Comparison of ENCODE assay signal across 8 cellular contexts in the genomic region with DNA sequence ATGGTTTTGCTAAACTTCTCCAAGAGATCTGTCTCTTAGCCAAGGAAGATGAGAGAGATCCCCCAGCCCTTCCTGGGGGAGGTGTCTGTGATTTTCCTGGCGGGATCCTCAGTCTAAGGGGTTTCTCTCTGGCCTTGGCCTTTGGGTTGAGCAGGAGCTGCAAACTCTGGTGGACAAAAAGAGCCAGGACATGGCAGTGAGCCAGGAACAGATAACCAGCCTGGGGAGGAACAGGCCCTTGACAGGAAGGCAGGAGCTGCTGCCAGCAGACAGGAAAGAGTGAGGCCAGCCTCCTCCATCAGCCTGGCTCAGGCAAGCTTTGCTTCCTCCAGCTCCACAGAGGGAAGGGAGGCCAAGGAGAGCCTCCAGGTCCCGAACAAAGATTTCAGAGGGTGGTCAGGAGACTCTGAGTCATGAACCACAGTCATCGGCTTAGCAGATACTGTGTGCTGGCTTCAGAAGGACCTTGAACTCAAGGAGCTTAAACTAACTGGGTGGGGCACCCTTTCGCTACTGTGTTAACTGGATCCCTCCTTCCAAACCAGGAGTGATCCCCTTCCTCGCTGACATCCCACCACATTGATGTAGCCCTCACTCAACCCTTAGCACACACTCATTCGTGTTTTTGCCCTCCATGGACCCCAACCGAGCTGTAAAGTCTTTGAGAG. TPM values are rescaled to one million over a fixed set of nuclear protein-coding genes. Genes with fewer than 3 reads are reported as not detected.
DNase-seq lines count a peak whose midpoint lies in the region; ATAC-seq, FAIRE-seq and TF ChIP-seq lines count a peak whose summit lies in the region.

No MANE protein-coding gene starts in this region.

- H3K9me3 Mint-ChIP-seq in natural killer cell treated with Interleukin-12 subunit alpha and Interleukin-12 subunit beta and Interleukin-15 and Interleukin-18, amount 100 ng/mL, for 72 hours, result no peaks in the 10 kb centered on the region

- peak overlapping the region; percentile 31; the same call in 1 of the 2 replicates for H2BK5ac ChIP-seq in H1 (ENCODE audit: low read depth, low read length)

- no peak overlapping the region; the same call in 1 of the 2 replicates for H4K8ac ChIP-seq in H1 (ENCODE audit: extremely low read depth, insufficient read depth, low read length)

- CTCF ChIA-PET in H1 (lab: Charles Lee; ENCODE audit: partially characterized antibody), result interaction anchor here (0.5 to 1.6 kb wide), 6 partner anchors 20 to 1978 kb away, joined by 3 to 9 read pairs (median 5); no protein-coding TSS in a partner anchor

- no peak overlapping the region for H3K4me2 ChIP-seq in H1 (ENCODE audit: insufficient read depth in 1 of 2, low read depth in 2 of 2, low read length in 2 of 2)

- H4K91ac ChIP-seq in H1 (replicated peaks; ENCODE audit: insufficient read length, low read length), result no peak overlapping the region

- no peak overlapping the region for H2AK5ac ChIP-seq in H1 (ENCODE audit: low read depth, low read length)

- no peaks in the 10 kb centered on the region for H3K27me3 Mint-ChIP-seq in natural killer cell treated with Interleukin-12 subunit alpha and Interleukin-12 subunit beta and Interleukin-15 and Interleukin-18, amount 100 ng/mL, for 72 hours

- TF ChIP-seq EP300 in H1 (IDR thresholded peaks at IDR 0.05; ENCODE audit: borderline replicate concordance in 1 of 2, low read depth in 2 of 2, low read length in 2 of 2), result no peak

- TF ChIP-seq RAD21 in H1 (IDR thresholded peaks at IDR 0.05 in 1 of 2, conservative IDR thresholded peaks at IDR 0.05 in 1 of 2; ENCODE audit: low read depth in 2 of 2, low read length in 2 of 2), result no peak

- no peaks in the 10 kb centered on the region for H3K23me2 ChIP-seq in H1 (ENCODE audit: low read depth, low read length)

- H3K4me1 ChIP-seq in H1 (replicated peaks in 1 of 4; ENCODE audit: control insufficient read depth in 3 of 4, insufficient read depth in 4 of 4, low read length in 3 of 4), result peaks cover 0 to 14% (median 12%) of the 10 kb centered on the region in 4 experiments; a peak in 6 of 7 replicates

- no peaks in the 10 kb centered on the region for H3K36me3 Mint-ChIP-seq in natural killer cell treated with Interleukin-12 subunit alpha and Interleukin-12 subunit beta and Interleukin-15 and Interleukin-18, amount 100 ng/mL, for 72 hours

- H3K23ac ChIP-seq in H1 (ENCODE audit: insufficient read length), result no peak overlapping the region

- no peak overlapping the region for H3K14ac ChIP-seq in H1 (ENCODE audit: insufficient read length)

- ATAC-seq in natural killer cell treated with Interleukin-12 subunit alpha and Interleukin-12 subunit beta and Interleukin-15 and Interleukin-18, amount 100 ng/mL, for 72 hours, result peak; percentile 56 to 57
- no peak for ATAC-seq in HG02970 (IDR thresholded peaks at IDR 0.05; ENCODE audit: low FRiP score, unreplicated experiment)

- H2AFZ ChIP-seq in H1 (ENCODE audit: low read length), result no peak overlapping the region; the same call in 1 of the 2 replicates

- peaks cover 0 to 3% (median 0%) of the 10 kb centered on the region in 4 experiments; a peak in 1 of 7 replicates for H3K27me3 ChIP-seq in H1 (replicated peaks in 1 of 4; ENCODE audit: control insufficient read depth in 3 of 4, extremely low read depth in 1 of 4, insufficient read depth in 3 of 4, low read length in 3 of 4)

- no peak overlapping the region for H3K9ac ChIP-seq in H1 (replicated peaks in 1 of 4; ENCODE audit: extremely low read depth in 1 of 4, low read depth in 3 of 4, low read length in 3 of 4)

- H3K4ac ChIP-seq in H1 (replicated peaks; ENCODE audit: insufficient read length, low read depth, low read length), result no peak overlapping the region

- H2BK120ac ChIP-seq in H1 (replicated peaks; ENCODE audit: low read depth, low read length), result no peak overlapping the region

- TF ChIP-seq POLR2A in H1 (IDR thresholded peaks at IDR 0.05; ENCODE audit: control extremely low read depth in 1 of 2, low read depth in 2 of 2, low read length in 2 of 2), result no peak

- H4K5ac ChIP-seq in H1 (ENCODE audit: insufficient read length, low read depth, low read length), result no peak overlapping the region

- H3K18ac ChIP-seq in H1 (ENCODE audit: extremely low read depth, low read length), result no peak overlapping the region

- no peak overlapping the region for H3K4me3 ChIP-seq in H1 (ENCODE audit: extremely low read depth in 1 of 4, insufficient read depth in 2 of 4, low read depth in 3 of 4, low read length in 4 of 4)

- TF ChIP-seq CTCF in H1 (IDR thresholded peaks at IDR 0.05; ENCODE audit: control extremely low read depth in 1 of 3, insufficient read depth in 1 of 3, low read depth in 1 of 3, low read length in 3 of 3), result no peak

- WGBS in H1 (ENCODE audit: extremely low coverage in 1 of 2, insufficient coverage in 1 of 2, insufficient read length in 1 of 2, insufficient replicate concordance in 2 of 2, low coverage in 1 of 2, low lambda C conversion rate in 2 of 2, missing lambda C conversion rate in 1 of 2), 2 experiments, result 75% methylated on average over 7 of the region's 7 CpGs; no CpG with 5 or more reads in 1 of the 2 experiments

- no peaks in the 10 kb centered on the region for H3K79me2 ChIP-seq in H1 (ENCODE audit: control insufficient read depth in 1 of 2, insufficient read depth in 2 of 2, low read length in 2 of 2)

- no peaks in the 10 kb centered on the region for H3K9me3 ChIP-seq in H1 (ENCODE audit: insufficient read depth in 2 of 2, low read depth in 1 of 2, low read length in 1 of 2)

- H3K27ac ChIP-seq in H1 (ENCODE audit: low read depth, low read length), result no peak overlapping the region

- H3K36me3 ChIP-seq in H1 (ENCODE audit: control insufficient read depth in 2 of 4, insufficient read depth in 4 of 4, low read length in 3 of 4), result no peaks in the 10 kb centered on the region

- peak overlapping the region; percentile 32 for H3K4me3 Mint-ChIP-seq in natural killer cell treated with Interleukin-12 subunit alpha and Interleukin-12 subunit beta and Interleukin-15 and Interleukin-18, amount 100 ng/mL, for 72 hours

- FAIRE-seq in H1 (lab: Jason Lieb, UNC), result no peak
- no peak for FAIRE-seq in frontal cortex (lab: Jason Lieb, UNC)

- POLR2A ChIA-PET in H1 (lab: Charles Lee; ENCODE audit: partially characterized antibody), result interaction anchor here (0.8 to 39.2 kb wide), 6 partner anchors 12 to 32 kb away, joined by 3 to 895 read pairs (median 8); a partner anchor contains a TSS

- H3K79me1 ChIP-seq in H1 (ENCODE audit: low read depth, low read length), result no peaks in the 10 kb centered on the region

- H2BK20ac ChIP-seq in H1 (ENCODE audit: low read length), result 0 out of 2 replicates have a peak overlapping the region, but pooled peaks have one; percentile 5

- no peaks in the 10 kb centered on the region for H4K20me1 ChIP-seq in H1 (replicated peaks in 1 of 2; ENCODE audit: control insufficient read depth in 1 of 2, insufficient read depth in 2 of 2, low read length in 2 of 2)

- H2BK12ac ChIP-seq in H1 (ENCODE audit: low read depth, low read length), result 0 out of 2 replicates have a peak overlapping the region, but pooled peaks have one; percentile 28

- H3K4me1 Mint-ChIP-seq in natural killer cell treated with Interleukin-12 subunit alpha and Interleukin-12 subunit beta and Interleukin-15 and Interleukin-18, amount 100 ng/mL, for 72 hours (ENCODE audit: low read depth in 2 of 2), result peaks cover 43 to 49% of the 10 kb centered on the region in 2 donors

- DNase-seq in NCI-H510A treated with DMSO at 0.1 percent for 48 hours (lab: John Stamatoyannopoulos, UW) (peak; percentile 28), NCI-H510A (lab: John Stamatoyannopoulos, UW) (no peak), RPMI8226 (peak; percentile 60), H1 (ENCODE audit: low read depth in 1 of 2, low spot score in 2 of 2) (no peak), frontal cortex (ENCODE audit: low spot score in 2 of 2) (no peak)
- no peak for DNase-seq in natural killer cell treated with Interleukin-12 subunit alpha and Interleukin-12 subunit beta and Interleukin-15 and Interleukin-18, amount 100 ng/mL, for 72 hours (ENCODE audit: low spot score)
- DNase-seq in NK-92 treated with Interleukin-12 subunit alpha and Interleukin-12 subunit beta, amount 100 ng/mL, for 24 hours (lab: John Stamatoyannopoulos, UW), result no peak

- H3K27ac Mint-ChIP-seq in natural killer cell treated with Interleukin-12 subunit alpha and Interleukin-12 subunit beta and Interleukin-15 and Interleukin-18, amount 100 ng/mL, for 72 hours, result peak overlapping the region; percentile 70 to 91

- H3K56ac ChIP-seq in H1 (replicated peaks; ENCODE audit: insufficient read length, low read depth, low read length), result no peak overlapping the region

- H2BK15ac ChIP-seq in H1 (ENCODE audit: low read length), result 0 out of 2 replicates have a peak overlapping the region, but pooled peaks have one; percentile 0

TF ChIP-seq in H1, 55 proteins besides CTCF, POLR2A, EP300 and RAD21 (continues in another document):
- TF ChIP-seq BCL11A (IDR thresholded peaks at IDR 0.05; ENCODE audit: low read depth in 2 of 2, low read length in 2 of 2), result no peak
- TF ChIP-seq SP4 (IDR thresholded peaks at IDR 0.05; ENCODE audit: low read length), result no peak
- TF ChIP-seq TEAD4 (IDR thresholded peaks at IDR 0.05; ENCODE audit: low read depth, low read length), result no peak

RNA-seq across cellular contexts. Expression of a gene that starts 34.7 kb away (rescaled TPM):
- total RNA-seq in H1 (2021; fragmentation: NEBNext Ultra II Directional; extraction: Animal tissue kit (Norgen Biotek cat#: 25700)), result 42.1 and 47.4 TPM in 2 replicates
- 108 and 187 TPM in 2 replicates for polyA plus RNA-seq in H1 (2011; rRNA removed)
- polyA plus RNA-seq in H1 (2011; cell fraction: cytosol; rRNA removed), result 146 TPM
- polyA plus RNA-seq in H1 (2011; cell fraction: nucleus; rRNA removed), result 143 TPM
- polyA plus RNA-seq in H1 (2012, experiment 1 of 2), result 55.0 to 142 TPM (median 113 TPM) in 4 replicates
- 62.5 TPM for polyA plus RNA-seq in H1 (2012, experiment 2 of 2)
- 18.5 TPM for polyA plus RNA-seq in H1 (2013, experiment 1 of 2)
- polyA plus RNA-seq in H1 (2013, experiment 2 of 2), result 19.9 TPM
- polyA minus RNA-seq in H1 (2011; rRNA and poly(A)+ RNA removed), result 63.3 and 82.3 TPM in 2 replicates
- polyA minus RNA-seq in H1 (2011; cell fraction: cytosol; rRNA and poly(A)+ RNA removed), result 113 TPM
- 186 TPM for polyA minus RNA-seq in H1 (2011; cell fraction: nucleus; rRNA and poly(A)+ RNA removed)
- 100 to 1,000 TPM; 189 to 207 TPM for total RNA-seq in natural killer cell treated with Interleukin-12 subunit alpha and Interleukin-12 subunit beta and Interleukin-15 and Interleukin-18, amount 100 ng/mL, for 72 hours
- total RNA-seq in frontal cortex, result 26.5 TPM

RNA-seq across cellular contexts. Expression of a gene that starts 46.3 kb away (rescaled TPM):
- 19.6 and 20.5 TPM in 2 replicates for total RNA-seq in H1 (2021; fragmentation: NEBNext Ultra II Directional; extraction: Animal tissue kit (Norgen Biotek cat#: 25700))
- 10.8 and 16.0 TPM in 2 replicates for polyA plus RNA-seq in H1 (2011; rRNA removed)
- 12.4 TPM for polyA plus RNA-seq in H1 (2011; cell fraction: cytosol; rRNA removed)
- 23.3 TPM for polyA plus RNA-seq in H1 (2011; cell fraction: nucleus; rRNA removed)
- polyA plus RNA-seq in H1 (2012, experiment 1 of 2), result 10.7 to 18.5 TPM (median 16.7 TPM) in 4 replicates
- 12.5 TPM for polyA plus RNA-seq in H1 (2012, experiment 2 of 2)
- 14.1 TPM for polyA plus RNA-seq in H1 (2013, experiment 1 of 2)
- polyA plus RNA-seq in H1 (2013, experiment 2 of 2), result 15.3 TPM
- 9.2 and 9.8 TPM in 2 replicates for polyA minus RNA-seq in H1 (2011; rRNA and poly(A)+ RNA removed)
- 12.0 TPM for polyA minus RNA-seq in H1 (2011; cell fraction: cytosol; rRNA and poly(A)+ RNA removed)
- 13.9 TPM for polyA minus RNA-seq in H1 (2011; cell fraction: nucleus; rRNA and poly(A)+ RNA removed)
- total RNA-seq in natural killer cell treated with Interleukin-12 subunit alpha and Interleukin-12 subunit beta and Interleukin-15 and Interleukin-18, amount 100 ng/mL, for 72 hours, result 10 to 100 TPM; 39.5 to 39.7 TPM
- 14.3 TPM for total RNA-seq in frontal cortex

Comparison
In these comparisons a context has a peak if more than half of its experiments do, and no peak if none do; other contexts are left out.
1. DNase-seq: peak in NCI-H510A treated with DMSO at 0.1 percent for 48 hours (single experiment) and RPMI8226 (single experiment); none in NCI-H510A (single experiment), H1 (0 of 2), natural killer cell treated with Interleukin-12 subunit alpha and Interleukin-12 subunit beta and Interleukin-15 and Interleukin-18, amount 100 ng/mL, for 72 hours (single experiment), NK-92 treated with Interleukin-12 subunit alpha and Interleukin-12 subunit beta, amount 100 ng/mL, for 24 hours (single experiment) and frontal cortex (0 of 2).